ENCODE assay signal across 26 cellular contexts in genomic region chr9:120568816-120569215, GRCh38.
"Had no signal": no experiment of that assay in that cellular context is flagged by ENCODE, and none has a peak within 500 bp of the region (broad histone marks: within the 10 kb centered on the region; RNA-seq: fewer than 3 reads in every experiment).

No MANE protein-coding gene starts in this region.

- H3K9me3 Mint-ChIP-seq: mesothelial cell of epicardium; naive B cell; natural killer cell; nephron progenitor cell; stimulated activated naive B cell treated with anti-CD40 and anti-IgM and Interleukin-4, amounts not matched to agents 10 μg/mL and 1 μg/mL and 100 μg/mL, for 72 hours had no signal

- H3K4me3 Mint-ChIP-seq: mesothelial cell of epicardium; naive B cell; natural killer cell; nephron progenitor cell; stimulated activated naive B cell treated with anti-CD40 and anti-IgM and Interleukin-4, amounts not matched to agents 10 μg/mL and 1 μg/mL and 100 μg/mL, for 72 hours had no signal

- FAIRE-seq: keratinocyte had no signal

- DNase-seq: hippocampal formation; kidney glomerular epithelial cell; left cardiac atrium; left lung; lower lobe of right lung; mammary epithelial cell; mesendoderm; naive B cell; natural killer cell; nephron progenitor cell; ovary; right lobe of liver; stimulated activated CD4-positive, alpha-beta T cell treated with anti-CD3 and anti-CD28 coated beads, Interleukin-1b, Interleukin-23, amount 100 ng/mL, for 48 hours; stimulated activated CD4-positive, alpha-beta T cell treated with anti-CD3 and anti-CD28 coated beads, Interleukin-4, amount 100 ng/mL, for 1 hour; stimulated activated naive B cell treated with anti-CD40 and anti-IgM and Interleukin-4, amounts not matched to agents 10 μg/mL and 1 μg/mL and 100 μg/mL, for 72 hours; stimulated activated naive CD8-positive, alpha-beta T cell treated with anti-CD3 and anti-CD28 coated beads, Interleukin-15, Interleukin-2, amounts not matched to agents 100 U/mL and 50 U/mL, for 24 hours; stomach; transverse colon; upper lobe of left lung had no signal

- H3K36me3 ChIP-seq: ovary had no signal

- H3K4me1 ChIP-seq: left lung, transverse colon, vagina had no signal

- H3K27me3 Mint-ChIP-seq: naive B cell; progenitor cell of endocrine pancreas; stimulated activated naive B cell treated with anti-CD40 and anti-IgM and Interleukin-4, amounts not matched to agents 10 μg/mL and 1 μg/mL and 100 μg/mL, for 72 hours had no signal

- H3K27ac ChIP-seq: left lung, lower lobe of right lung, ovary, right atrium auricular region, right lobe of liver, suprapubic skin, transverse colon, upper lobe of left lung, vagina had no signal

- H3K4me1 Mint-ChIP-seq: mesothelial cell of epicardium, nephron progenitor cell had no signal

- H3K9me3 ChIP-seq: left lung, lower lobe of right lung, ovary, right atrium auricular region, right lobe of liver, stomach, suprapubic skin, transverse colon, upper lobe of left lung, vagina had no signal

- H3K4me2 ChIP-seq: smooth muscle cell had no signal

- H3K27me3 ChIP-seq: left lung, ovary, right atrium auricular region, right lobe of liver, stomach, suprapubic skin, transverse colon, upper lobe of left lung, vagina had no signal

- ATAC-seq: left cardiac atrium; left lung; lower lobe of right lung; natural killer cell; right lobe of liver; stimulated activated naive B cell treated with anti-CD40 and anti-IgM and Interleukin-4, amounts not matched to agents 10 μg/mL and 1 μg/mL and 100 μg/mL, for 72 hours; stimulated activated naive CD8-positive, alpha-beta T cell treated with anti-CD3 and anti-CD28 coated beads, Interleukin-15, Interleukin-2, amounts not matched to agents 100 U/mL and 50 U/mL, for 24 hours had no signal

- H3K27ac Mint-ChIP-seq: mesothelial cell of epicardium; nephron progenitor cell; stimulated activated naive B cell treated with anti-CD40 and anti-IgM and Interleukin-4, amounts not matched to agents 10 μg/mL and 1 μg/mL and 100 μg/mL, for 72 hours had no signal

- H3K4me3 ChIP-seq: left lung, lower lobe of right lung, ovary, right atrium auricular region, right lobe of liver, smooth muscle cell, stomach, suprapubic skin, transverse colon, upper lobe of left lung, vagina had no signal
